1 cellular context compared by ENCODE assay signal in genomic region chr11:64341429-64341828, GRCh38.
TF ChIP-seq lines count a peak whose summit lies in the region.

No MANE protein-coding gene starts in this region.

TF ChIP-seq in H1, 55 proteins besides CTCF, POLR2A, EP300 and RAD21:
- TF ChIP-seq CHD1 (IDR thresholded peaks at IDR 0.05; ENCODE audit: low read depth, low read length) (no peak), NRF1 (IDR thresholded peaks at IDR 0.05; ENCODE audit: low read depth, low read length) (no peak), CBX8 (IDR thresholded peaks at IDR 0.05; ENCODE audit: borderline replicate concordance, low read depth, low read length) (no peak), CHD7 (IDR thresholded peaks at IDR 0.05; ENCODE audit: insufficient replicate concordance, low read length) (no peak)
